8 cellular contexts compared by ENCODE assay signal in the genomic region with DNA sequence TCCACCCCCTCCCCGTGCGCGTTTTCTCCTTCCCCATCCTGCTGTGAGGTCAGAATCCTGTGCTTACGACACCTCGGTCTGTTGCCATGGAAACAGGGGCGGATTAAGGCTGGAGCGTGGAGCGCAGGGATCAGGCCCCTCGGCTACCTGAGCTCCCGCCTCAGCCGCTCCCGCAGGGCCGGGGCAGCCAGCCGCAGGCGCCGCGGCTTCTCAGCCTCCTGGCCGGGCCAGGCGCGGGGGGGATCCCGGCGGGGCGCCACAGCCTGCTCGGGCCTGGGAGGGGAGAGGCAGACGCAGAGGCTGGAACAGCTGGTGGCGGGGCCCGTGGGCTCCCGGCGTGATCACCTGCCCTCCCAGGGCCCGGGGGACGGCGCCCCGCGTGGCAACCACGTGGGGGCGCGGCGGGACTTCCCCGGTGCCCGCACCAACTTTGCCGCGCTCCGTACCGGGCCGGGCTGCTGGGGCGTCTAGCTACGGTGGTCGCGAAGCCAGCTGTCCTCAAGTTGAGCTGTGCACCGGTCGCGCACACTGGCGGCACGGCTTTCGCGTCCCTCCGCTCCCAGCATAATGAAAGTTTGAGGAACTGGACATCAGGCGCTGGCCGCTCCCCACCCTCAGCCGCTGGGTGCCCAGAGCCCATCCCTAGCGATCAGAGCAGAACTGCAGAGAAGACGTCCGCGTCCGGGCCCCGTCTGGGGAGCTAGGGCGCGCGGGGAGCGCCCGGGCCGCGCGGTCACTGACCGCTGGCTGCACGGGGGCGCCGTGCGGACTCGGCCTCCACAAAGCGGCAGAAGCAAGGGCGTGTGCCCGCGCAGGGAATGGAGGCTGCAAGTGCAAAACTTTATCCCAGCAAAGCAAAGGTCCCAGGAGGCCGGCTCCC. TPM values are rescaled to one million over a fixed set of nuclear protein-coding genes. Genes with fewer than 3 reads are reported as not detected.
DNase-seq lines count a peak whose midpoint lies in the region; ATAC-seq and TF ChIP-seq lines count a peak whose summit lies in the region.

No MANE protein-coding gene starts in this region.

- intact Hi-C loops in lower leg skin (cut with DNase I; ENCODE audit: low total_unique reads): no loop called here

- DNase-seq in stimulated activated CD4-positive, alpha-beta T cell treated with anti-CD3 and anti-CD28 coated beads, Interleukin-12 subunit alpha, Interleukin-12 subunit beta, amount 100 ng/mL, for 4 hours: peak; percentile 33
- DNase-seq in stimulated activated CD4-positive, alpha-beta T cell treated with anti-CD3 and anti-CD28 coated beads, Interleukin-2, amount 100 ng/mL, for 48 hours: no peak
- DNase-seq in T-cell (peak in 18 of 34 experiments; percentile 12 to 57 (median 40)), choroid plexus epithelial cell (ENCODE audit: low read depth) (peak; percentile 68), lower leg skin (ENCODE audit: low spot score in 2 of 2) (no peak), GM10248 (ENCODE audit: extremely low spot score) (no peak), pons (ENCODE audit: low spot score) (no peak)

- peaks cover 2 to 56% (median 44%) of the 10 kb centered on the region in 5 donors for H3K4me1 ChIP-seq in subcutaneous abdominal adipose tissue (ENCODE audit: control insufficient read depth in 5 of 5, insufficient read depth in 5 of 5, low read length in 5 of 5)

- no peak overlapping the region for H3K27ac ChIP-seq in subcutaneous abdominal adipose tissue (ENCODE audit: low read depth, low read length)

- no peak overlapping the region for H3K27ac Mint-ChIP-seq in T-cell

- peak overlapping the region; percentile 72 to 79 (median 78) for H3K4me3 Mint-ChIP-seq in T-cell

- peaks cover 18 to 31% of the 10 kb centered on the region in 2 donors for H3K27me3 Mint-ChIP-seq in T-cell

- no peak for TF ChIP-seq POLR2A in lower leg skin (IDR thresholded peaks at IDR 0.05)

- peak in 2 of 4 experiments; percentile 13 to 48 for ATAC-seq in T-cell (replicated peaks in 1 of 4)

- peak overlapping the region in 3 of 5 donors; percentile 15 to 51 (median 41) for H3K9ac ChIP-seq in subcutaneous abdominal adipose tissue (ENCODE audit: low read length in 5 of 5)

- peaks cover 16 to 26% (median 20%) of the 10 kb centered on the region in 3 donors for H3K4me1 Mint-ChIP-seq in T-cell

- H3K9me3 ChIP-seq in subcutaneous abdominal adipose tissue (ENCODE audit: control insufficient read depth in 5 of 5, low read length in 5 of 5): no peaks in the 10 kb centered on the region

- H3K27me3 ChIP-seq in subcutaneous abdominal adipose tissue (ENCODE audit: control insufficient read depth in 5 of 5, insufficient read depth in 4 of 5, low read length in 5 of 5): peaks cover 0 to 7% (median 4%) of the 10 kb centered on the region in 5 donors

- CTCF ChIA-PET in T-cell (lab: Charles Lee): no interaction called here
- CTCF ChIA-PET in GM10248 (lab: Yijun Ruan, JAX): no interaction called here

- H3K4me3 ChIP-seq in choroid plexus epithelial cell (ENCODE audit: low read depth, low read length) (peak overlapping the region; percentile 5), lower leg skin (ENCODE audit: low read depth, poor library complexity, severe bottlenecking) (peak overlapping the region; percentile 47), subcutaneous abdominal adipose tissue (ENCODE audit: low read depth in 1 of 5, low read length in 5 of 5) (peak overlapping the region in 4 of 5 donors; percentile 62 to 88 (median 72))

- POLR2A ChIA-PET in T-cell (lab: Charles Lee): no interaction called here
- POLR2A ChIA-PET in GM10248 (lab: Yijun Ruan, JAX): no interaction called here

- no peaks in the 10 kb centered on the region for H3K36me3 Mint-ChIP-seq in T-cell

- H3K9me3 Mint-ChIP-seq in T-cell: no peaks in the 10 kb centered on the region

- H3K36me3 ChIP-seq in subcutaneous abdominal adipose tissue (ENCODE audit: control insufficient read depth in 5 of 5, insufficient read depth in 5 of 5, low read length in 5 of 5): no peaks in the 10 kb centered on the region

- WGBS in lower leg skin, 2 donors: 1% methylated on average over 34 to 55 of the region's 85 CpGs

- no peak for TF ChIP-seq CTCF in choroid plexus epithelial cell (conservative IDR thresholded peaks at IDR 0.05; ENCODE audit: low read depth, low read length)
- no peak for TF ChIP-seq CTCF in lower leg skin (IDR thresholded peaks at IDR 0.05)
- TF ChIP-seq CTCF in GM10248 (IDR thresholded peaks at IDR 0.05; ENCODE audit: control extremely low read depth, extremely low read depth, low read depth, missing control alignments): no peak

RNA-seq across cellular contexts. Expression of a gene that starts 1.2 kb away (rescaled TPM):
- total RNA-seq in T-cell (1 to 10 TPM in 2 of 5 donors, under 1 TPM in 3; 0.43 to 1.1 (median 0.63) TPM), lower leg skin (10 to 100 TPM; 19.1 to 31.5 (median 27.6) TPM)

RNA-seq across cellular contexts. Expression of a gene that starts 6.0 kb away (rescaled TPM):
- total RNA-seq in T-cell: 100 to 1,000 TPM in 2 of 5 donors, 10 to 100 TPM in 3; 84.6 to 116 (median 94.2) TPM
- total RNA-seq in lower leg skin: 10 to 100 TPM; 50.4 to 80.0 (median 61.2) TPM

RNA-seq across cellular contexts. Expression of a gene that starts 17.9 kb away (rescaled TPM):
- total RNA-seq in T-cell: 10 to 100 TPM; 31.0 to 36.8 (median 31.8) TPM
- total RNA-seq in lower leg skin: 10 to 100 TPM; 34.2 to 51.5 (median 40.3) TPM

RNA-seq across cellular contexts. Expression of a gene that starts 31.0 kb away (rescaled TPM):
- 10 to 100 TPM in 1 of 5 donors, 1 to 10 TPM in 4; 3.2 to 12.3 (median 8.4) TPM for total RNA-seq in T-cell
- 10 to 100 TPM in 1 of 4 donors, 1 to 10 TPM in 3; 2.4 to 14.2 (median 5.3) TPM for total RNA-seq in lower leg skin

Comparison
In these comparisons a context has a peak if more than half of its experiments do, and no peak if none do; other contexts are left out.
1. DNase-seq: peak in stimulated activated CD4-positive, alpha-beta T cell treated with anti-CD3 and anti-CD28 coated beads, Interleukin-12 subunit alpha, Interleukin-12 subunit beta, amount 100 ng/mL, for 4 hours (single experiment), T-cell (18 of 34) and choroid plexus epithelial cell (single experiment); none in stimulated activated CD4-positive, alpha-beta T cell treated with anti-CD3 and anti-CD28 coated beads, Interleukin-2, amount 100 ng/mL, for 48 hours (0 of 2), lower leg skin (0 of 2), GM10248 (single experiment) and pons (single experiment).
2. H3K4me3 ChIP-seq: peak in every context shown above with its lines; median percentile 72 in subcutaneous abdominal adipose tissue; 47 in lower leg skin; 5 in choroid plexus epithelial cell.
3. RNA of a gene that starts 1.2 kb away (total RNA-seq): 19.1 to 31.5 TPM in lower leg skin; 0.43 to 1.1 TPM in T-cell; every median in the first group is over 4 times any median in the second.